1 cellular context compared by ENCODE assay signal in the genomic region with DNA sequence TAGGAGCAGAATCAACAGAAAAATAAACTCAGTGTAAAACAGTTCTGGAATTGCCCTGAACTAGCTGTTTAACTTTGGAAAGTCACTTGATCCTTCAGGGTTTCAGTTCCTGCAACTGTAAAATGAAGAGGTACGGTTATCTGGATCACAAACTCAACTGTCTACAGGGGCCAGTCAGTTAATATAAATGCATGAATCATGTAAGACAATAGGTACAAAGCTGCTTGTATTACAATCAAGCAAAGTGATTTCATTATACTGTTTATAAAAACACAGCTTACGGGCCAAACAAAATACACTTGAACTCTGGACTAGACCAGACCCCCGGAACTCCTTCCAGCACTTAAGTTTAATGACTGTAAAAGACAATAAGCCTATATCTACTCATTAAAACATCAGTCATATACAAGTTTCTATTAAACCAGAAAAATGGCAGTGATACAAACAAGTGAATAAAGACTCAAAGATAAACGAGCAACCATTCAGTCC.
TF ChIP-seq lines count a peak whose summit lies in the region.

No MANE protein-coding gene starts in this region.

TF ChIP-seq in HEK293, 187 proteins besides CTCF, POLR2A, EP300 and RAD21 (continued from another document):
- TF ChIP-seq, protein P1, sequence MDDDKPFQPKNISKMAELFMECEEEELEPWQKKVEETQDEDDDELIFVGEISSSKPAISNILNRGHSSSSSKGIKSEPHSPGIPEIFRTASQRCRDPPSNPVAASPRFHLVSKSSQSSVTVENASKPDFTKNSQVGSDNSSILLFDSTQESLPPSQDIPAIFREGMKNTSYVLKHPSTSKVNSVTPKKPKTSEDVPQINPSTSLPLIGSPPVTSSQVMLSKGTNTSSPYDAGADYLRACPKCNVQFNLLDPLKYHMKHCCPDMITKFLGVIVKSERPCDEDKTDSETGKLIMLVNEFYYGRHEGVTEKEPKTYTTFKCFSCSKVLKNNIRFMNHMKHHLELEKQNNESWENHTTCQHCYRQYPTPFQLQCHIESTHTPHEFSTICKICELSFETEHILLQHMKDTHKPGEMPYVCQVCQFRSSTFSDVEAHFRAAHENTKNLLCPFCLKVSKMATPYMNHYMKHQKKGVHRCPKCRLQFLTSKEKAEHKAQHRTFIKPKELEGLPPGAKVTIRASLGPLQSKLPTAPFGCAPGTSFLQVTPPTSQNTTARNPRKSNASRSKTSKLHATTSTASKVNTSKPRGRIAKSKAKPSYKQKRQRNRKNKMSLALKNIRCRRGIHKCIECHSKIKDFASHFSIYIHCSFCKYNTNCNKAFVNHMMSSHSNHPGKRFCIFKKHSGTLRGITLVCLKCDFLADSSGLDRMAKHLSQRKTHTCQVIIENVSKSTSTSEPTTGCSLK (tag by site-specific recombination; IDR thresholded peaks at IDR 0.05), result no peak
- TF ChIP-seq GLI4 (tag by site-specific recombination; IDR thresholded peaks at IDR 0.05) (no peak), REPIN1 (tag by site-specific recombination; IDR thresholded peaks at IDR 0.05; ENCODE audit: low read depth) (no peak), ZNF76 (tag by site-specific recombination; IDR thresholded peaks at IDR 0.05; ENCODE audit: borderline replicate concordance, low read depth) (no peak), ZBTB17 (tag by site-specific recombination; IDR thresholded peaks at IDR 0.05) (peak; percentile 79), YY1 (tag by site-specific recombination; IDR thresholded peaks at IDR 0.05) (no peak; the same call in 1 of the 2 replicates)
